In genomic region chr17:45316271-45317112, GRCh38 we compare ENCODE assay signal across 1 cellular context.
A peak's percentile ranks its signal among the peaks of the same experiment; 100 is the strongest.
TF ChIP-seq lines count a peak whose summit lies in the region.

Gene MAP3K14, minus strand, starts transcription at chr17:45317020. Its CDS starts 26,275 bp downstream, at chr17:45290745.

TF ChIP-seq in HepG2, 621 proteins besides CTCF, POLR2A, EP300 and RAD21 (continued from another document and continues in another):
- TF ChIP-seq ZHX2 (IDR thresholded peaks at IDR 0.05; ENCODE audit: low read depth) (no peak), ZHX2 (CRISPR knock-in tag; IDR thresholded peaks at IDR 0.05; ENCODE audit: borderline replicate concordance) (peak; percentile 52; the same call in 1 of the 2 replicates), ATF7-NPFF (CRISPR knock-in tag; IDR thresholded peaks at IDR 0.05; ENCODE audit: low read depth) (peak; percentile 89; the same call in 1 of the 2 replicates), ZNF773 (CRISPR knock-in tag; IDR thresholded peaks at IDR 0.05; ENCODE audit: borderline replicate concordance) (peak; percentile 50; the same call in 1 of the 2 replicates), TFDP2 (CRISPR knock-in tag; IDR thresholded peaks at IDR 0.05) (no peak), MEIS2 (CRISPR knock-in tag; IDR thresholded peaks at IDR 0.05) (peak; percentile 17; the same call in 1 of the 2 replicates), ZC3H13 (CRISPR knock-in tag; IDR thresholded peaks at IDR 0.05) (peak; percentile 51; the same call in 1 of the 2 replicates), ATF6 (CRISPR knock-in tag; conservative IDR thresholded peaks at IDR 0.05) (0 out of 2 replicates have a peak, but pooled peaks have one; percentile 18), ZNF296 (CRISPR knock-in tag; conservative IDR thresholded peaks at IDR 0.05) (no peak), ZNF782 (CRISPR knock-in tag; IDR thresholded peaks at IDR 0.05; ENCODE audit: borderline replicate concordance) (peak; percentile 82; the same call in 1 of the 2 replicates), ZFP37 (CRISPR knock-in tag; IDR thresholded peaks at IDR 0.05; ENCODE audit: borderline replicate concordance) (0 out of 2 replicates have a peak, but pooled peaks have one; percentile 28), FIP1L1 (IDR thresholded peaks at IDR 0.05; ENCODE audit: borderline replicate concordance, insufficient read depth, low read depth, low read length) (no peak), IKZF4 (CRISPR knock-in tag; IDR thresholded peaks at IDR 0.05; ENCODE audit: borderline replicate concordance, low read depth, not compliant biosample characterization) (peak; percentile 35), ZNF407 (CRISPR knock-in tag; IDR thresholded peaks at IDR 0.05; ENCODE audit: not compliant biosample characterization) (peak; percentile 66), PCBP2 (optimal IDR thresholded peaks at IDR 0.05; ENCODE audit: low read depth, low read length, poor library complexity, severe bottlenecking) (no peak), KLF12 (CRISPR knock-in tag; IDR thresholded peaks at IDR 0.05; ENCODE audit: borderline replicate concordance) (peak; percentile 64; the same call in 1 of the 2 replicates), CBX1 (IDR thresholded peaks at IDR 0.05; ENCODE audit: low read depth) (peak; percentile 81), CCAR2 (optimal IDR thresholded peaks at IDR 0.05; ENCODE audit: low read depth, low read length) (peak; percentile 56), ZSCAN5A (CRISPR knock-in tag; IDR thresholded peaks at IDR 0.05; ENCODE audit: borderline replicate concordance) (0 out of 2 replicates have a peak, but pooled peaks have one; percentile 43), ATF5 (CRISPR knock-in tag; IDR thresholded peaks at IDR 0.05; ENCODE audit: low read depth) (0 out of 2 replicates have a peak, but pooled peaks have one; percentile 76), TEF (CRISPR knock-in tag; IDR thresholded peaks at IDR 0.05) (peak; percentile 59; the same call in 1 of the 2 replicates), ZMYM2 (CRISPR knock-in tag; IDR thresholded peaks at IDR 0.05) (no peak), ZSCAN31 (CRISPR knock-in tag; IDR thresholded peaks at IDR 0.05; ENCODE audit: low read depth) (peak; percentile 87), DDIT3 (CRISPR knock-in tag; IDR thresholded peaks at IDR 0.05) (no peak), ZNF564 (CRISPR knock-in tag; IDR thresholded peaks at IDR 0.05) (peak; percentile 82), ZBTB43 (CRISPR knock-in tag; conservative IDR thresholded peaks at IDR 0.05) (0 out of 2 replicates have a peak, but pooled peaks have one; percentile 59), AGO2 (optimal IDR thresholded peaks at IDR 0.05; ENCODE audit: low read depth, low read length) (peak; percentile 53), ZFY (CRISPR knock-in tag; IDR thresholded peaks at IDR 0.05) (peak; percentile 98), ZMYM3 (CRISPR knock-in tag; IDR thresholded peaks at IDR 0.05) (peak; percentile 57; the same call in 1 of the 2 replicates)
